8 cellular contexts compared by ENCODE assay signal in the genomic region with DNA sequence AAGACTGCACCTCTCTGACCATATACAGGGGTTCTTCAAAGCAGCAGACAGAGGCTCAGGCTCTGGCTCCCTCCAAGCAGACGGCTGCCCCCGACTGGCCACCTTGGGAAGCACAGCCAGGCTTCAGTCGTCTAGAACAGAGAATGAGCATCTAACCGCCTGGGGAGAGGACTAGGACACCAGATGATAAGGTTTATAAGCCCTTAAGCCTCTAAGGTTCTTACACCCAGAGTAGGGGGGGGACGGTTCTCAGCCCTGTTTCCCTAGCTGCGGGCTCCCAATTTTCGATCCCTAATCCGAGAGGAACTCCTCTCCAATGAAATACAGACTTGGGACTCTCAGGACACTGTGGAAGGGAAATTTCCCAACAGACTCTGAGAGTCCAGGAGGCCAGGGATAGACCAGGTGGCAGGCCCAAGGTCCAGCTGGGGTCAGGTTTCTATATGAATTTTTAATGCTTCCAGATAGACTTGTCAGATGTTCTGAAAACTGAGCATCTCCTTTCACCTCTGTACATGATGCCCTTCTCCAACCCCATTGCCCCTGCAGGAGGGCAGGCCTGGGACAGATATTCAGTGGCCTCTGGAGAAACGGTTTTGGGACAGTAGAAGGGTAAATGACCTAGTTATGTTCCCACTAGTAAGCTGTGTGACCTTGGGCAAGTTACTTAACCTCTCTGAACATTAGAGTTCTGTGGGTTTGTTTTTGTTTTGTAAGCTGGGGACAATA.
A peak's percentile ranks its signal among the peaks of the same experiment; 100 is the strongest.
DNase-seq lines count a peak whose midpoint lies in the region; ATAC-seq and TF ChIP-seq lines count a peak whose summit lies in the region.

No MANE protein-coding gene starts in this region.

- no peak overlapping the region for H2AFZ ChIP-seq in OCI-LY3 (ENCODE audit: low read depth, low read length)

- H3K27me3 ChIP-seq in OCI-LY3 (ENCODE audit: low read depth, low read length) = no peaks in the 10 kb centered on the region

- H3K79me2 ChIP-seq in OCI-LY3 (ENCODE audit: low read length) = no peaks in the 10 kb centered on the region; the same call in 1 of the 2 replicates

- H3K9me3 ChIP-seq in OCI-LY3 (ENCODE audit: insufficient read depth, low read length) = no peaks in the 10 kb centered on the region

- TF ChIP-seq CTCF in OCI-LY3 (IDR thresholded peaks at IDR 0.05; ENCODE audit: low read depth, low read length) (peak; percentile 94), fibroblast of pulmonary artery (IDR thresholded peaks at IDR 0.05; ENCODE audit: low read length, missing control alignments) (peak; percentile 90)

- H3K4me3 ChIP-seq in OCI-LY3 (ENCODE audit: low read length) (no peak overlapping the region), fibroblast of pulmonary artery (replicated peaks; ENCODE audit: low read depth, low read length) (no peak overlapping the region)

- intact Hi-C loops in posterior cingulate gyrus (cut with DNase I) = no loop called here

- 0 out of 2 replicates have a peak overlapping the region, but pooled peaks have one; percentile 17 for H3K4me2 ChIP-seq in OCI-LY3 (ENCODE audit: low read length)

- peak; percentile 34 for ATAC-seq in HG03442 (IDR thresholded peaks at IDR 0.05; ENCODE audit: unreplicated experiment)

- no peak overlapping the region for H3K27ac ChIP-seq in OCI-LY3 (ENCODE audit: low read length)

- peak; percentile 34 for DNase-seq in NCI-H2171 treated with DMSO at 0.1 percent for 48 hours (lab: John Stamatoyannopoulos, UW)
- no peak for DNase-seq in NCI-H2171 (lab: John Stamatoyannopoulos, UW)
- DNase-seq in activated T-cell treated with anti-CD3 and anti-CD28 coated beads for 48 hours (ENCODE audit: low read depth) = peak; percentile 70
- peak; percentile 62 for DNase-seq in fibroblast of pulmonary artery (ENCODE audit: low read depth)
- peak in 9 of 10 donors; percentile 63 to 95 (median 79) for DNase-seq in posterior cingulate gyrus
- no peak for DNase-seq in pons (ENCODE audit: low spot score)

- no peaks in the 10 kb centered on the region for H4K20me1 ChIP-seq in OCI-LY3 (ENCODE audit: insufficient read depth, low read length)

- no peak overlapping the region for H3K9ac ChIP-seq in OCI-LY3 (ENCODE audit: low read length)

- peaks cover 15% of the 10 kb centered on the region for H3K36me3 ChIP-seq in OCI-LY3 (replicated peaks; ENCODE audit: low read depth, low read length)

- peaks cover 84% of the 10 kb centered on the region for H3K4me1 ChIP-seq in OCI-LY3 (ENCODE audit: low read length)

Comparison
In these comparisons a context has a peak if more than half of its experiments do, and no peak if none do; other contexts are left out.
1. DNase-seq: peak in NCI-H2171 treated with DMSO at 0.1 percent for 48 hours (single experiment), activated T-cell treated with anti-CD3 and anti-CD28 coated beads for 48 hours (single experiment), fibroblast of pulmonary artery (single experiment) and posterior cingulate gyrus (9 of 10); none in NCI-H2171 (single experiment) and pons (single experiment).